Comparison of ENCODE assay signal across 23 cellular contexts in genomic region chr15:60352525-60352924, GRCh38. TPM values are rescaled to one million over a fixed set of nuclear protein-coding genes. Genes with fewer than 3 reads are reported as not detected.
DNase-seq lines count a peak whose midpoint lies in the region; ATAC-seq and TF ChIP-seq lines count a peak whose summit lies in the region.
"Had no signal": no experiment of that assay in that cellular context is flagged by ENCODE, and none has a peak within 500 bp of the region (broad histone marks: within the 10 kb centered on the region; RNA-seq: fewer than 3 reads in every experiment).

No MANE protein-coding gene starts in this region.

- H3F3A ChIP-seq in neural progenitor cell (ENCODE audit: low read depth): no peaks in the 10 kb centered on the region

- peaks cover 97% of the 10 kb centered on the region for H3K36me3 Mint-ChIP-seq in Calu3 (ENCODE audit: insufficient read depth, unreplicated experiment)
- H3K36me3 Mint-ChIP-seq in neural progenitor cell: peaks cover 36% of the 10 kb centered on the region

- H3K9me3 ChIP-seq in RWPE2 (ENCODE audit: severe bottlenecking) (no peaks in the 10 kb centered on the region), neural progenitor cell (ENCODE audit: low read depth) (no peaks in the 10 kb centered on the region)

- intact Hi-C loops in Calu3 (cut with micrococcal nuclease; ENCODE audit: unreplicated experiment): no loop called here
- intact Hi-C loops in posterior cingulate gyrus (cut with DNase I): no loop called here

- no peaks in the 10 kb centered on the region for H3K4me1 ChIP-seq in RWPE2 (ENCODE audit: insufficient read depth, poor library complexity, severe bottlenecking)
- H3K4me1 ChIP-seq in neural progenitor cell: no peaks in the 10 kb centered on the region

- peak overlapping the region; percentile 28 for H3K27ac Mint-ChIP-seq in Calu3 (ENCODE audit: unreplicated experiment)
- H3K27ac Mint-ChIP-seq in neural progenitor cell: peak overlapping the region; percentile 6

- H4K20me1 ChIP-seq in neural progenitor cell (ENCODE audit: low read depth): no peaks in the 10 kb centered on the region

- H3K27me3 Mint-ChIP-seq in Calu3 (ENCODE audit: unreplicated experiment) (no peaks in the 10 kb centered on the region), neural progenitor cell (ENCODE audit: insufficient read depth, low read depth) (no peaks in the 10 kb centered on the region)

- H3K79me2 ChIP-seq in neural progenitor cell (ENCODE audit: low read depth): no peaks in the 10 kb centered on the region

- no peak overlapping the region for H3K9ac ChIP-seq in neural progenitor cell

- DNase-seq in Calu3 (no peak), RWPE2 (ENCODE audit: low spot score) (no peak), epithelial cell of prostate (ENCODE audit: low read depth, low spot score) (no peak), neural progenitor cell (ENCODE audit: low spot score) (no peak), posterior cingulate gyrus (no peak)
- no peak for DNase-seq in activated naive CD4-positive, alpha-beta T cell (lab: John Stamatoyannopoulos, UW)
- DNase-seq: ACHN; AML-193; DMS153; GDM1; GOT3; NCI-H1092 treated with DMSO at 0.1 percent for 48 hours; NCI-H146; NCI-H2029 treated with DMSO at 0.1 percent for 48 hours; NCI-H2171 treated with DMSO at 0.1 percent for 48 hours; NCI-H446; NCI-H526 treated with DMSO at 0.1 percent for 48 hours; NK-92 treated with Interleukin-12 subunit alpha and Interleukin-12 subunit beta, amount 100 ng/mL, for 24 hours; SHP77 had no signal

- TF ChIP-seq CTCF in Calu3 (IDR thresholded peaks at IDR 0.05; ENCODE audit: unreplicated experiment) (no peak), RWPE2 (IDR thresholded peaks at IDR 0.05; ENCODE audit: poor library complexity, severe bottlenecking) (no peak), neural progenitor cell (IDR thresholded peaks at IDR 0.05) (no peak)

- peaks cover 34% of the 10 kb centered on the region for H3K4me1 Mint-ChIP-seq in Calu3 (ENCODE audit: low read depth, unreplicated experiment)
- H3K4me1 Mint-ChIP-seq in neural progenitor cell: peaks cover 15% of the 10 kb centered on the region

- H3K27ac ChIP-seq in RWPE2 (ENCODE audit: poor library complexity, severe bottlenecking): peak overlapping the region; percentile 53
- peak overlapping the region; percentile 50 for H3K27ac ChIP-seq in epithelial cell of prostate
- H3K27ac ChIP-seq in neural progenitor cell: no peak overlapping the region
- H3K27ac ChIP-seq: C4-2B, SK-N-MC had no signal

- CTCF ChIA-PET in Calu3 (lab: Charles Lee): no interaction called here

- H3K36me3 ChIP-seq in RWPE2 (ENCODE audit: low read depth): peaks cover 95% of the 10 kb centered on the region
- no peaks in the 10 kb centered on the region for H3K36me3 ChIP-seq in neural progenitor cell

- H3K4me3 ChIP-seq in RWPE2 (ENCODE audit: severe bottlenecking) (no peak overlapping the region), neural progenitor cell (no peak overlapping the region)
- H3K4me3 ChIP-seq: SK-N-MC had no signal

- no TSS peak for BruUV-seq in Calu3 (replicated peaks; lab: Mats Ljungman, UMichigan)

- no peaks in the 10 kb centered on the region for H3K27me3 ChIP-seq in RWPE2 (ENCODE audit: insufficient read depth, poor library complexity, severe bottlenecking)
- no peaks in the 10 kb centered on the region for H3K27me3 ChIP-seq in neural progenitor cell

- no peak overlapping the region for H3K4me3 Mint-ChIP-seq in Calu3 (ENCODE audit: low read depth, unreplicated experiment)
- H3K4me3 Mint-ChIP-seq in neural progenitor cell: no peak overlapping the region

- no peak for ATAC-seq in RWPE2 (ENCODE audit: low read depth)
- ATAC-seq in HG03378 (IDR thresholded peaks at IDR 0.05; ENCODE audit: unreplicated experiment): no peak
- no peak for ATAC-seq in GM18868 (IDR thresholded peaks at IDR 0.05; ENCODE audit: unreplicated experiment)

- H3K9me3 Mint-ChIP-seq in Calu3 (ENCODE audit: low read depth, unreplicated experiment) (no peaks in the 10 kb centered on the region), neural progenitor cell (no peaks in the 10 kb centered on the region)

- no peak overlapping the region for H2AFZ ChIP-seq in neural progenitor cell (replicated peaks)

- no peak overlapping the region for H3K4me2 ChIP-seq in neural progenitor cell

RNA-seq across cellular contexts. Expression of gene ANXA2, which starts 45.3 kb away (rescaled TPM):
- total RNA-seq in Calu3 (2022) (3,100 and 3,305 TPM in 2 replicates), neural progenitor cell (ENCODE audit: low replicate concordance) (20.1 and 21.8 TPM in 2 replicates)

Comparison
In these comparisons a context has a peak if more than half of its experiments do, and no peak if none do; other contexts are left out.
1. RNA of gene ANXA2, which starts 45.3 kb away (total RNA-seq): 3,100 to 3,305 TPM in Calu3; 20.1 to 21.8 TPM in neural progenitor cell; every median in the first group is over 100 times any median in the second.